In genomic region chr11:11620251-11620965, GRCh38 we compare ENCODE assay signal across 1 cellular context.
TF ChIP-seq lines count a peak whose summit lies in the region.

No MANE protein-coding gene starts in this region.

TF ChIP-seq in HEK293, 187 proteins besides CTCF, POLR2A, EP300 and RAD21 (continued from another document and continues in another):
- TF ChIP-seq, protein P1, sequence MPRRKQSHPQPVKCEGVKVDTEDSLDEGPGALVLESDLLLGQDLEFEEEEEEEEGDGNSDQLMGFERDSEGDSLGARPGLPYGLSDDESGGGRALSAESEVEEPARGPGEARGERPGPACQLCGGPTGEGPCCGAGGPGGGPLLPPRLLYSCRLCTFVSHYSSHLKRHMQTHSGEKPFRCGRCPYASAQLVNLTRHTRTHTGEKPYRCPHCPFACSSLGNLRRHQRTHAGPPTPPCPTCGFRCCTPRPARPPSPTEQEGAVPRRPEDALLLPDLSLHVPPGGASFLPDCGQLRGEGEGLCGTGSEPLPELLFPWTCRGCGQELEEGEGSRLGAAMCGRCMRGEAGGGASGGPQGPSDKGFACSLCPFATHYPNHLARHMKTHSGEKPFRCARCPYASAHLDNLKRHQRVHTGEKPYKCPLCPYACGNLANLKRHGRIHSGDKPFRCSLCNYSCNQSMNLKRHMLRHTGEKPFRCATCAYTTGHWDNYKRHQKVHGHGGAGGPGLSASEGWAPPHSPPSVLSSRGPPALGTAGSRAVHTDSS (tag by site-specific recombination; IDR thresholded peaks at IDR 0.05): no peak
- no peak for TF ChIP-seq ZNF112 (tag by site-specific recombination; IDR thresholded peaks at IDR 0.05)
- TF ChIP-seq, protein P2, sequence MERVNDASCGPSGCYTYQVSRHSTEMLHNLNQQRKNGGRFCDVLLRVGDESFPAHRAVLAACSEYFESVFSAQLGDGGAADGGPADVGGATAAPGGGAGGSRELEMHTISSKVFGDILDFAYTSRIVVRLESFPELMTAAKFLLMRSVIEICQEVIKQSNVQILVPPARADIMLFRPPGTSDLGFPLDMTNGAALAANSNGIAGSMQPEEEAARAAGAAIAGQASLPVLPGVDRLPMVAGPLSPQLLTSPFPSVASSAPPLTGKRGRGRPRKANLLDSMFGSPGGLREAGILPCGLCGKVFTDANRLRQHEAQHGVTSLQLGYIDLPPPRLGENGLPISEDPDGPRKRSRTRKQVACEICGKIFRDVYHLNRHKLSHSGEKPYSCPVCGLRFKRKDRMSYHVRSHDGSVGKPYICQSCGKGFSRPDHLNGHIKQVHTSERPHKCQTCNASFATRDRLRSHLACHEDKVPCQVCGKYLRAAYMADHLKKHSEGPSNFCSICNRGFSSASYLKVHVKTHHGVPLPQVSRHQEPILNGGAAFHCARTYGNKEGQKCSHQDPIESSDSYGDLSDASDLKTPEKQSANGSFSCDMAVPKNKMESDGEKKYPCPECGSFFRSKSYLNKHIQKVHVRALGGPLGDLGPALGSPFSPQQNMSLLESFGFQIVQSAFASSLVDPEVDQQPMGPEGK (tag by site-specific recombination; IDR thresholded peaks at IDR 0.05): peak; percentile 54; the same call in 1 of the 2 replicates
- TF ChIP-seq ZNF629 (tag by site-specific recombination; IDR thresholded peaks at IDR 0.05): no peak
- TF ChIP-seq ZNF555 (tag by site-specific recombination; conservative IDR thresholded peaks at IDR 0.05): no peak
- no peak for TF ChIP-seq ZNF621 (tag by site-specific recombination; IDR thresholded peaks at IDR 0.05)
- TF ChIP-seq ZBTB6 (tag by site-specific recombination; IDR thresholded peaks at IDR 0.05): no peak
- no peak for TF ChIP-seq ZNF423 (tag by site-specific recombination; IDR thresholded peaks at IDR 0.05)
- TF ChIP-seq ZNF670 (tag by site-specific recombination; IDR thresholded peaks at IDR 0.05; ENCODE audit: low read depth): no peak
- TF ChIP-seq ZNF530 (tag by site-specific recombination; IDR thresholded peaks at IDR 0.05; ENCODE audit: low read depth): no peak
- TF ChIP-seq, protein P3, sequence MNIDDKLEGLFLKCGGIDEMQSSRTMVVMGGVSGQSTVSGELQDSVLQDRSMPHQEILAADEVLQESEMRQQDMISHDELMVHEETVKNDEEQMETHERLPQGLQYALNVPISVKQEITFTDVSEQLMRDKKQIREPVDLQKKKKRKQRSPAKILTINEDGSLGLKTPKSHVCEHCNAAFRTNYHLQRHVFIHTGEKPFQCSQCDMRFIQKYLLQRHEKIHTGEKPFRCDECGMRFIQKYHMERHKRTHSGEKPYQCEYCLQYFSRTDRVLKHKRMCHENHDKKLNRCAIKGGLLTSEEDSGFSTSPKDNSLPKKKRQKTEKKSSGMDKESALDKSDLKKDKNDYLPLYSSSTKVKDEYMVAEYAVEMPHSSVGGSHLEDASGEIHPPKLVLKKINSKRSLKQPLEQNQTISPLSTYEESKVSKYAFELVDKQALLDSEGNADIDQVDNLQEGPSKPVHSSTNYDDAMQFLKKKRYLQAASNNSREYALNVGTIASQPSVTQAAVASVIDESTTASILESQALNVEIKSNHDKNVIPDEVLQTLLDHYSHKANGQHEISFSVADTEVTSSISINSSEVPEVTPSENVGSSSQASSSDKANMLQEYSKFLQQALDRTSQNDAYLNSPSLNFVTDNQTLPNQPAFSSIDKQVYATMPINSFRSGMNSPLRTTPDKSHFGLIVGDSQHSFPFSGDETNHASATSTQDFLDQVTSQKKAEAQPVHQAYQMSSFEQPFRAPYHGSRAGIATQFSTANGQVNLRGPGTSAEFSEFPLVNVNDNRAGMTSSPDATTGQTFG (tag by site-specific recombination; IDR thresholded peaks at IDR 0.05; ENCODE audit: borderline replicate concordance): no peak
- TF ChIP-seq ZNF391 (tag by site-specific recombination; IDR thresholded peaks at IDR 0.05; ENCODE audit: borderline replicate concordance, low read depth): no peak
- TF ChIP-seq GLIS1 (tag by site-specific recombination; IDR thresholded peaks at IDR 0.05): peak; percentile 89
- peak; percentile 11; the same call in 1 of the 2 replicates for TF ChIP-seq ZIC2 (tag by site-specific recombination; IDR thresholded peaks at IDR 0.05)
- no peak for TF ChIP-seq ZNF521 (tag by site-specific recombination; IDR thresholded peaks at IDR 0.05)
- no peak for TF ChIP-seq ZNF654 (tag by site-specific recombination; IDR thresholded peaks at IDR 0.05; ENCODE audit: low read depth)
- no peak for TF ChIP-seq OVOL3 (tag by site-specific recombination; IDR thresholded peaks at IDR 0.05)
- peak; percentile 61 for TF ChIP-seq ZBTB8A (tag by site-specific recombination; IDR thresholded peaks at IDR 0.05)
- TF ChIP-seq ZNF174 (tag by site-specific recombination; IDR thresholded peaks at IDR 0.05): no peak
- no peak for TF ChIP-seq ZBTB7A (tag by site-specific recombination; IDR thresholded peaks at IDR 0.05; ENCODE audit: low read depth)
- no peak for TF ChIP-seq ZNF610 (tag by site-specific recombination; IDR thresholded peaks at IDR 0.05; ENCODE audit: borderline replicate concordance)
- TF ChIP-seq ZNF514 (tag by site-specific recombination; IDR thresholded peaks at IDR 0.05): no peak
- no peak for TF ChIP-seq SCRT1 (tag by site-specific recombination; IDR thresholded peaks at IDR 0.05; ENCODE audit: borderline replicate concordance)
- no peak for TF ChIP-seq ZSCAN16 (tag by site-specific recombination; IDR thresholded peaks at IDR 0.05)
- no peak for TF ChIP-seq ZNF404 (tag by site-specific recombination; IDR thresholded peaks at IDR 0.05)
- peak; percentile 77 for TF ChIP-seq KLF1 (tag by site-specific recombination; IDR thresholded peaks at IDR 0.05)
- TF ChIP-seq ZNF214 (tag by site-specific recombination; IDR thresholded peaks at IDR 0.05; ENCODE audit: borderline replicate concordance): no peak
- no peak for TF ChIP-seq TCF7L2 (IDR thresholded peaks at IDR 0.05; ENCODE audit: borderline replicate concordance, low read depth, low read length)
- no peak for TF ChIP-seq ZNF184 (tag by site-specific recombination; IDR thresholded peaks at IDR 0.05)
- peak; percentile 47; the same call in 1 of the 2 replicates for TF ChIP-seq SP3 (tag by site-specific recombination; IDR thresholded peaks at IDR 0.05)
- TF ChIP-seq ZNF830 (tag by site-specific recombination; IDR thresholded peaks at IDR 0.05; ENCODE audit: low read depth): no peak
- TF ChIP-seq ZBTB11 (tag by site-specific recombination; conservative IDR thresholded peaks at IDR 0.05; ENCODE audit: low read depth): 0 out of 2 replicates have a peak, but pooled peaks have one; percentile 18
- peak; percentile 45 for TF ChIP-seq SP2 (tag by site-specific recombination; IDR thresholded peaks at IDR 0.05)
- TF ChIP-seq ZNF324 (tag by site-specific recombination; IDR thresholded peaks at IDR 0.05): no peak
- TF ChIP-seq ZNF266 (tag by site-specific recombination; IDR thresholded peaks at IDR 0.05; ENCODE audit: low read depth): no peak
- no peak for TF ChIP-seq ZEB2 (tag by site-specific recombination; IDR thresholded peaks at IDR 0.05)
- peak; percentile 67; the same call in 1 of the 2 replicates for TF ChIP-seq ZBTB20 (tag by site-specific recombination; IDR thresholded peaks at IDR 0.05)
- TF ChIP-seq, protein P4, sequence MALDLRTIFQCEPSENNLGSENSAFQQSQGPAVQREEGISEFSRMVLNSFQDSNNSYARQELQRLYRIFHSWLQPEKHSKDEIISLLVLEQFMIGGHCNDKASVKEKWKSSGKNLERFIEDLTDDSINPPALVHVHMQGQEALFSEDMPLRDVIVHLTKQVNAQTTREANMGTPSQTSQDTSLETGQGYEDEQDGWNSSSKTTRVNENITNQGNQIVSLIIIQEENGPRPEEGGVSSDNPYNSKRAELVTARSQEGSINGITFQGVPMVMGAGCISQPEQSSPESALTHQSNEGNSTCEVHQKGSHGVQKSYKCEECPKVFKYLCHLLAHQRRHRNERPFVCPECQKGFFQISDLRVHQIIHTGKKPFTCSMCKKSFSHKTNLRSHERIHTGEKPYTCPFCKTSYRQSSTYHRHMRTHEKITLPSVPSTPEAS (tag by site-specific recombination; IDR thresholded peaks at IDR 0.05): peak; percentile 74; the same call in 1 of the 2 replicates
- no peak for TF ChIP-seq ZNF202 (tag by site-specific recombination; IDR thresholded peaks at IDR 0.05; ENCODE audit: borderline replicate concordance)
- no peak for TF ChIP-seq ZNF221 (tag by site-specific recombination; IDR thresholded peaks at IDR 0.05; ENCODE audit: borderline replicate concordance)
- TF ChIP-seq ZNF623 (tag by site-specific recombination; IDR thresholded peaks at IDR 0.05): no peak
- no peak for TF ChIP-seq ZNF16 (tag by site-specific recombination; IDR thresholded peaks at IDR 0.05; ENCODE audit: low read depth)
- TF ChIP-seq, protein P5, sequence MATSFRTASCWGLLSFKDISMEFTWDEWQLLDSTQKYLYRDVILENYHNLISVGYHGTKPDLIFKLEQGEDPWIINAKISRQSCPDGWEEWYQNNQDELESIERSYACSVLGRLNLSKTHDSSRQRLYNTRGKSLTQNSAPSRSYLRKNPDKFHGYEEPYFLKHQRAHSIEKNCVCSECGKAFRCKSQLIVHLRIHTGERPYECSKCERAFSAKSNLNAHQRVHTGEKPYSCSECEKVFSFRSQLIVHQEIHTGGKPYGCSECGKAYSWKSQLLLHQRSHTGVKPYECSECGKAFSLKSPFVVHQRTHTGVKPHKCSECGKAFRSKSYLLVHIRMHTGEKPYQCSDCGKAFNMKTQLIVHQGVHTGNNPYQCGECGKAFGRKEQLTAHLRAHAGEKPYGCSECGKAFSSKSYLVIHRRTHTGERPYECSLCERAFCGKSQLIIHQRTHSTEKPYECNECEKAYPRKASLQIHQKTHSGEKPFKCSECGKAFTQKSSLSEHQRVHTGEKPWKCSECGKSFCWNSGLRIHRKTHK (tag by site-specific recombination; IDR thresholded peaks at IDR 0.05): no peak
- peak; percentile 80 for TF ChIP-seq GLIS2 (tag by site-specific recombination; IDR thresholded peaks at IDR 0.05)
- no peak for TF ChIP-seq ZNF544 (tag by site-specific recombination; IDR thresholded peaks at IDR 0.05)
- no peak for TF ChIP-seq ZFHX2 (tag by site-specific recombination; conservative IDR thresholded peaks at IDR 0.05)
- TF ChIP-seq ZNF600 (tag by site-specific recombination; IDR thresholded peaks at IDR 0.05): peak; percentile 84
- TF ChIP-seq ZNF223 (tag by site-specific recombination; IDR thresholded peaks at IDR 0.05): no peak
- TF ChIP-seq, protein P6, sequence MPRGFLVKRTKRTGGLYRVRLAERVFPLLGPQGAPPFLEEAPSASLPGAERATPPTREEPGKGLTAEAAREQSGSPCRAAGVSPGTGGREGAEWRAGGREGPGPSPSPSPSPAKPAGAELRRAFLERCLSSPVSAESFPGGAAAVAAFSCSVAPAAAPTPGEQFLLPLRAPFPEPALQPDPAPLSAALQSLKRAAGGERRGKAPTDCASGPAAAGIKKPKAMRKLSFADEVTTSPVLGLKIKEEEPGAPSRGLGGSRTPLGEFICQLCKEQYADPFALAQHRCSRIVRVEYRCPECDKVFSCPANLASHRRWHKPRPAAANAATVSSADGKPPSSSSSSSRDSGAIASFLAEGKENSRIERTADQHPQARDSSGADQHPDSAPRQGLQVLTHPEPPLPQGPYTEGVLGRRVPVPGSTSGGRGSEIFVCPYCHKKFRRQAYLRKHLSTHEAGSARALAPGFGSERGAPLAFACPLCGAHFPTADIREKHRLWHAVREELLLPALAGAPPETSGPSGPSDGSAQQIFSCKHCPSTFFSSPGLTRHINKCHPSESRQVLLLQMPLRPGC (tag by site-specific recombination; IDR thresholded peaks at IDR 0.05): no peak
- TF ChIP-seq ZNF140 (tag by site-specific recombination; IDR thresholded peaks at IDR 0.05): no peak
- TF ChIP-seq IKZF3 (tag by site-specific recombination; IDR thresholded peaks at IDR 0.05): no peak
